In genomic region chr20:23139984-23140383, GRCh38 we compare ENCODE assay signal across 10 cellular contexts. TPM values are rescaled to one million over a fixed set of nuclear protein-coding genes. Genes with fewer than 3 reads are reported as not detected.
DNase-seq lines count a peak whose midpoint lies in the region; ATAC-seq, FAIRE-seq and TF ChIP-seq lines count a peak whose summit lies in the region.
"Not testable (repeated sequence)": the region's sequence is repeated elsewhere in the genome, so short reads cannot be mapped to it uniquely, and the experiment has no call there.
"Had no signal": no experiment of that assay in that cellular context is flagged by ENCODE, and none has a peak within 500 bp of the region (broad histone marks: within the 10 kb centered on the region; RNA-seq: fewer than 3 reads in every experiment).

No MANE protein-coding gene starts in this region.

- not testable (repeated sequence) for H3K9ac ChIP-seq in kidney (ENCODE audit: low read length in 2 of 2)

- not testable (repeated sequence) for DNase-seq in RWPE1 (ENCODE audit: low spot score); MCF 10A (ENCODE audit: unreplicated experiment); epithelial cell of prostate (ENCODE audit: low read depth, low spot score); kidney; gastrocnemius medialis

- H3K27me3 ChIP-seq in gastrocnemius medialis, result not testable (repeated sequence)

- CTCF ChIA-PET in RWPE1 (lab: Yijun Ruan, JAX) (interaction anchor here (0.5 kb wide), 1 partner anchor 399 kb away, joined by 4 read pairs; no protein-coding TSS in a partner anchor), MCF 10A (lab: Yijun Ruan, JAX) (interaction anchor here (0.6 to 6.3 kb wide), 7 partner anchors 18 to 448 kb away, joined by 3 to 66 read pairs (median 6); no protein-coding TSS in a partner anchor)

- not testable (repeated sequence) for H3K36me3 ChIP-seq in kidney (ENCODE audit: control insufficient read depth in 1 of 2, insufficient read depth in 2 of 2, low read length in 2 of 2); gastrocnemius medialis

- in situ Hi-C loops in gastrocnemius medialis (cut with MboI; ENCODE audit: low sequenced_read_pairs in 4 of 4), result not testable (repeated sequence)

- H3K9me3 Mint-ChIP-seq in MCF 10A (ENCODE audit: unreplicated experiment), result not testable (repeated sequence)

- not testable (repeated sequence) for H3K4me3 Mint-ChIP-seq in MCF 10A (ENCODE audit: unreplicated experiment)

- not testable (repeated sequence) for TF ChIP-seq CTCF in RWPE1 (conservative IDR thresholded peaks at IDR 0.05; ENCODE audit: low read depth); MCF 10A (IDR thresholded peaks at IDR 0.05; ENCODE audit: unreplicated experiment); kidney (IDR thresholded peaks at IDR 0.05; ENCODE audit: borderline replicate concordance, extremely low read depth, insufficient read depth); gastrocnemius medialis (IDR thresholded peaks at IDR 0.05 in 4 of 5, conservative IDR thresholded peaks at IDR 0.05 in 1 of 5)

- TF ChIP-seq POLR2A in gastrocnemius medialis (IDR thresholded peaks at IDR 0.05), result not testable (repeated sequence)

- not testable (repeated sequence) for H3K36me3 Mint-ChIP-seq in MCF 10A (ENCODE audit: insufficient read depth, unreplicated experiment)

- ATAC-seq in gastrocnemius medialis, result not testable (repeated sequence)

- H3K4me1 Mint-ChIP-seq in MCF 10A (ENCODE audit: insufficient read depth, unreplicated experiment), result peaks cover 65% of the 10 kb centered on the region

- H3K4me1 ChIP-seq in kidney (ENCODE audit: control insufficient read depth in 1 of 2, insufficient read depth in 1 of 2, low read depth in 1 of 2, low read length in 2 of 2), result not testable (repeated sequence)
- peaks cover 81 to 90% of the 10 kb centered on the region in 2 donors for H3K4me1 ChIP-seq in gastrocnemius medialis

- POLR2A ChIA-PET in RWPE1 (lab: Yijun Ruan, JAX; ENCODE audit: low non-redundant PET), result not testable (repeated sequence)
- POLR2A ChIA-PET in MCF 10A (lab: Yijun Ruan, JAX), result interaction anchor here (0.8 to 16.9 kb wide), 14 partner anchors 8 to 221 kb away, joined by 3 to 555 read pairs (median 6); partner anchors contain the start of gene NXT1

- H3K27me3 Mint-ChIP-seq in MCF 10A (ENCODE audit: insufficient read depth, unreplicated experiment), result not testable (repeated sequence)

- peak; percentile 32 for FAIRE-seq in A204.1 (lab: Jason Lieb, UNC)
- FAIRE-seq in G401.6 (lab: Jason Lieb, UNC), result peak; percentile 8
- peak; percentile 68 for FAIRE-seq in kidney (lab: Jason Lieb, UNC)

- not testable (repeated sequence) for H3K4me3 ChIP-seq in kidney (ENCODE audit: low read length in 2 of 2); gastrocnemius medialis

- not testable (repeated sequence) for BruUV-seq in MCF 10A (replicated peaks; lab: Mats Ljungman, UMichigan)

- not testable (repeated sequence) for H3K9me3 ChIP-seq in kidney (ENCODE audit: control insufficient read depth in 1 of 2, low read length in 2 of 2); gastrocnemius medialis

- intact Hi-C loops in MCF 10A (cut with micrococcal nuclease), result loop anchor here (10.0 kb wide), 1 partner anchor 765 kb away; no protein-coding TSS in a partner anchor
- intact Hi-C loops in kidney (cut with DNase I); gastrocnemius medialis (cut with DNase I; ENCODE audit: low total_unique reads): not testable (repeated sequence)

- H3K27ac ChIP-seq in RWPE1, result peak overlapping the region; percentile 75
- H3K27ac ChIP-seq in epithelial cell of prostate, result peak overlapping the region; percentile 69
- not testable (repeated sequence) for H3K27ac ChIP-seq in kidney (ENCODE audit: low read depth in 2 of 2, low read length in 2 of 2)
- H3K27ac ChIP-seq in gastrocnemius medialis, result peak overlapping the region in 3 of 4 donors; percentile 94 to 99 (median 95)

- H3K27ac Mint-ChIP-seq in MCF 10A (ENCODE audit: low read depth, unreplicated experiment), result peak overlapping the region; percentile 92

RNA-seq across cellular contexts. Expression of gene CD93, which starts 53.9 kb away (rescaled TPM):
- total RNA-seq in MCF 10A (2022) (not detected in 2 replicates), kidney (104 TPM), gastrocnemius medialis (10 to 100 TPM; 17.3 to 22.2 (median 21.1) TPM)
- 9.9 TPM for polyA plus RNA-seq in kidney (ENCODE audit: insufficient read depth, low read depth, low replicate concordance)
- total RNA-seq: Calu3, GM23248 had no signal
- polyA plus RNA-seq: BJ had no signal

Comparison
In these comparisons a context has a peak if more than half of its experiments do, and no peak if none do; other contexts are left out.
1. RNA of gene CD93, which starts 53.9 kb away (total RNA-seq): 104 TPM in kidney (single experiment) and 17.3 to 22.2 TPM in gastrocnemius medialis; not detected in MCF 10A; every median in the first group is over 10 times any median in the second.